In the genomic region with DNA sequence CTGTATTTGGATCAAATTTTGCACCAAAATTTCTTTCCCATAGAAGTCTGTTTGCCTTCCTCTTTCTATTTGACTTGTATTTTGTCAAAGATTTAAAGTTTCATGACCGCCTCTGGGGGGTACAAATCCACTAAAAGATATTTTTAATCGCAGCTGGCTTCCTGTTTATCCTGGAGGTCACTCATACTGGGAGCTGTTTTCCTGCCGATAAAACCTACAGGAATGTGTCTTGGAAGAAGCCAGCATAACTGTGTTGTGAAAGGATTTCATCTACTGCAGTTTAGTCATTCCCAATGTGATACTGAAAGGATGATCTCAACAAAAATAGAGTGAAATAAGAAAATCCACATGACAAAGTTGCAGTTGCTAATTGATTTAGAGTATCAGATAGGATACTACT, we compare ENCODE assay signal across 14 cellular contexts.
DNase-seq lines count a peak whose midpoint lies in the region; ATAC-seq, FAIRE-seq and TF ChIP-seq lines count a peak whose summit lies in the region.
"Had no signal": no experiment of that assay in that cellular context is flagged by ENCODE, and none has a peak within 500 bp of the region (broad histone marks: within the 10 kb centered on the region; RNA-seq: fewer than 3 reads in every experiment).

No MANE protein-coding gene starts in this region.

- H3K36me3 Mint-ChIP-seq in astrocyte (ENCODE audit: low read depth, unreplicated experiment), result no peaks in the 10 kb centered on the region
- H3K36me3 Mint-ChIP-seq: activated naive CD8-positive, alpha-beta T cell; IgD-negative memory B cell; type B pancreatic cell had no signal

- DNase-seq in GM03348 (ENCODE audit: low spot score), result peak; percentile 10
- DNase-seq in astrocyte (ENCODE audit: low read depth), result peak; percentile 87
- DNase-seq in heart left ventricle, result peak in 1 of 5 donors; percentile 32
- DNase-seq in non-pigmented ciliary epithelial cell (ENCODE audit: low read depth), result peak; percentile 63
- DNase-seq in posterior vena cava (ENCODE audit: low spot score), result no peak
- no peak for DNase-seq in middle frontal gyrus (ENCODE audit: extremely low spot score, low spot score)
- DNase-seq in hypothalamus (lab: John Stamatoyannopoulos, UW), result no peak
- DNase-seq in NK-92 (lab: John Stamatoyannopoulos, UW; ENCODE audit: unreplicated experiment), result no peak
- DNase-seq: NCI-H2029 treated with DMSO at 0.1 percent for 48 hours had no signal

- H3K9ac ChIP-seq in astrocyte (ENCODE audit: low read length), result no peak overlapping the region

- H3K4me2 ChIP-seq in astrocyte (ENCODE audit: low read length), result peak overlapping the region; percentile 68

- H3K27ac ChIP-seq in astrocyte (ENCODE audit: low read depth, low read length) (peak overlapping the region; percentile 35), heart left ventricle (peak overlapping the region in 9 of 12 donors; percentile 8 to 69 (median 53))
- H3K27ac ChIP-seq: prostate gland had no signal

- peak; percentile 67 to 91 (median 80) for ATAC-seq in heart left ventricle

- H3K4me3 Mint-ChIP-seq in astrocyte (ENCODE audit: unreplicated experiment), result no peak overlapping the region
- H3K4me3 Mint-ChIP-seq: activated naive CD8-positive, alpha-beta T cell; IgD-negative memory B cell; type B pancreatic cell had no signal

- no peaks in the 10 kb centered on the region for H3K9me3 Mint-ChIP-seq in astrocyte (ENCODE audit: unreplicated experiment)
- H3K9me3 Mint-ChIP-seq: type B pancreatic cell had no signal

- 14 to 29% (median 22%) methylated on average over 3 of the region's 3 CpGs for WGBS in heart left ventricle, 4 donors

- H3K27me3 Mint-ChIP-seq in astrocyte (ENCODE audit: low read depth, unreplicated experiment), result no peaks in the 10 kb centered on the region
- H3K27me3 Mint-ChIP-seq: activated naive CD8-positive, alpha-beta T cell; IgD-negative memory B cell had no signal

- H3K27me3 ChIP-seq in astrocyte (ENCODE audit: insufficient read depth, low read length), result no peaks in the 10 kb centered on the region
- no peaks in the 10 kb centered on the region for H3K27me3 ChIP-seq in heart left ventricle

- H4K20me1 ChIP-seq in astrocyte (ENCODE audit: insufficient read depth, low read length), result no peaks in the 10 kb centered on the region

- TF ChIP-seq CTCF in astrocyte (IDR thresholded peaks at IDR 0.05; ENCODE audit: insufficient read depth, low read depth, low read length), result no peak
- TF ChIP-seq CTCF in heart left ventricle (IDR thresholded peaks at IDR 0.05), result no peak

- H3K4me1 Mint-ChIP-seq in astrocyte (ENCODE audit: low read depth, unreplicated experiment), result peaks cover 10% of the 10 kb centered on the region
- H3K4me1 Mint-ChIP-seq: IgD-negative memory B cell had no signal

- H3K36me3 ChIP-seq in astrocyte (ENCODE audit: insufficient read depth, low read length) (no peaks in the 10 kb centered on the region), heart left ventricle (no peaks in the 10 kb centered on the region)
- H3K36me3 ChIP-seq: prostate gland had no signal

- no peaks in the 10 kb centered on the region for H3K9me3 ChIP-seq in astrocyte (ENCODE audit: insufficient read depth, low read depth, low read length)
- H3K9me3 ChIP-seq in heart left ventricle, result no peaks in the 10 kb centered on the region
- H3K9me3 ChIP-seq: prostate gland had no signal

- peak; percentile 50 for FAIRE-seq in astrocyte (lab: Jason Lieb, UNC)
- FAIRE-seq: keratinocyte had no signal

- no peaks in the 10 kb centered on the region for H3K79me2 ChIP-seq in astrocyte (ENCODE audit: insufficient read depth, low read length)

- H3K4me1 ChIP-seq in astrocyte (ENCODE audit: insufficient read depth, low read length) (peaks cover 11% of the 10 kb centered on the region), heart left ventricle (peaks cover 0 to 22% (median 9%) of the 10 kb centered on the region in 12 donors)
- H3K4me1 ChIP-seq: prostate gland had no signal

- no peak overlapping the region for H2AFZ ChIP-seq in astrocyte (ENCODE audit: low read depth, low read length)

- intact Hi-C loops in heart left ventricle (cut with DNase I) (no loop called here), posterior vena cava (cut with DNase I) (no loop called here)

- H3K27ac Mint-ChIP-seq in astrocyte (ENCODE audit: unreplicated experiment), result peak overlapping the region; percentile 23
- H3K27ac Mint-ChIP-seq: activated naive CD8-positive, alpha-beta T cell; IgD-negative memory B cell; type B pancreatic cell had no signal

- no peak for TF ChIP-seq POLR2A in heart left ventricle (IDR thresholded peaks at IDR 0.05)

- H3K4me3 ChIP-seq in astrocyte (ENCODE audit: insufficient read depth, low read depth, low read length), result peak overlapping the region; percentile 19
- H3K4me3 ChIP-seq in heart left ventricle, result peak overlapping the region in 1 of 12 donors; percentile 4
- H3K4me3 ChIP-seq: prostate gland had no signal

Comparison
In these comparisons a context has a peak if more than half of its experiments do, and no peak if none do; other contexts are left out.
1. DNase-seq: peak in GM03348 (single experiment), astrocyte (single experiment) and non-pigmented ciliary epithelial cell (single experiment); none in posterior vena cava (single experiment), middle frontal gyrus (single experiment), hypothalamus (0 of 51) and NK-92 (single experiment).